Comparison of ENCODE assay signal across 10 cellular contexts in the genomic region with DNA sequence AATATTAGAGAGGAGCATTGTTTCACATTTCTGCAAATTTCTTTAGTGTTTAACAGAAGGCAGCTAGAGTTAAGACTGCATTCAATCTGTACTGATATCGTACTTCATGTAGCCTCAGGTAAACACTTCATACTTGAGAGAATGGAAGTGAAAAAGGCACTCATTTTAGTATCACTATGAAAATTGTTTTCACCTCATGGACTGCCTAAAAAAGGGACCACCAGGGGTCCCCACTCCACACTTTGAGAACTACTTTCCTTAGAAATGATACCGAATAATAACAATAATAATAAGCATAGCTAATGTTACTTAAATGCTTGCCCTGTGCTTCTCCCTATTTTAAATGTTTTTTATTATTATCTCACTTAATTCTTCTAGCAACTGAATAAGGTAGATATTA.
DNase-seq lines count a peak whose midpoint lies in the region; TF ChIP-seq lines count a peak whose summit lies in the region.
"Had no signal": no experiment of that assay in that cellular context is flagged by ENCODE, and none has a peak within 500 bp of the region (broad histone marks: within the 10 kb centered on the region; RNA-seq: fewer than 3 reads in every experiment).

No MANE protein-coding gene starts in this region.

- H3K9ac ChIP-seq in adipocyte (ENCODE audit: low read length): peak overlapping the region; percentile 15

- H3K4me1 ChIP-seq in adipocyte (ENCODE audit: control insufficient read depth, insufficient read depth, low read length) (peaks cover 9% of the 10 kb centered on the region), stomach (no peaks in the 10 kb centered on the region)

- H3K4me3 ChIP-seq in adipocyte (ENCODE audit: low read length): no peak overlapping the region
- H3K4me3 ChIP-seq in stomach: no peak overlapping the region

- no peaks in the 10 kb centered on the region for H3K36me3 ChIP-seq in adipocyte (ENCODE audit: control insufficient read depth, insufficient read depth, low read length, severe bottlenecking)
- H3K36me3 ChIP-seq in stomach: no peaks in the 10 kb centered on the region

- peaks cover 44% of the 10 kb centered on the region for H3K4me1 Mint-ChIP-seq in HFFc6 (ENCODE audit: low read depth)

- no peak overlapping the region for H3K27ac Mint-ChIP-seq in HFFc6

- TF ChIP-seq CTCF in HFFc6 (IDR thresholded peaks at IDR 0.05): peak; percentile 77
- peak in 2 of 7 experiments; percentile 12 to 18 for TF ChIP-seq CTCF in stomach (IDR thresholded peaks at IDR 0.05)

- no peak overlapping the region for H3K4me3 Mint-ChIP-seq in HFFc6

- no peaks in the 10 kb centered on the region for H3K27me3 Mint-ChIP-seq in HFFc6 (ENCODE audit: insufficient read depth)

- peaks cover 8% of the 10 kb centered on the region for H3K36me3 Mint-ChIP-seq in HFFc6 (ENCODE audit: low read depth)

- H3K9me3 Mint-ChIP-seq in HFFc6: no peaks in the 10 kb centered on the region; the same call in 1 of the 2 replicates

- intact Hi-C loops in stomach (cut with DNase I; ENCODE audit: low total_unique reads): no loop called here

- no peak for TF ChIP-seq EP300 in stomach (IDR thresholded peaks at IDR 0.05)

- peak; percentile 2 for DNase-seq in ACHN
- DNase-seq in HFFc6: no peak
- DNase-seq in adipocyte (ENCODE audit: low read depth): no peak
- DNase-seq in kidney glomerular epithelial cell (lab: John Stamatoyannopoulos, UW): peak; percentile 6
- no peak for DNase-seq in NOMO-1 treated with dmso at 0.1 percent for 144 hours (lab: John Stamatoyannopoulos, UW; ENCODE audit: unreplicated experiment)
- DNase-seq in H4 (ENCODE audit: low spot score): no peak
- DNase-seq in stomach: no peak
- DNase-seq in COLO829 (ENCODE audit: low spot score): no peak
- DNase-seq: activated CD4-positive, alpha-beta T cell treated with anti-CD3 and anti-CD28 coated beads for 48 hours; NCI-H526 treated with DMSO at 0.1 percent for 48 hours had no signal

- H3K27me3 ChIP-seq in adipocyte (replicated peaks; ENCODE audit: control insufficient read depth, insufficient read depth, low read length) (no peaks in the 10 kb centered on the region), stomach (no peaks in the 10 kb centered on the region)

- in situ Hi-C loops in ACHN (cut with HindIII; ENCODE audit: low pct_ligation_motif_present, low pct_unique_long_range_greater_than_20kb, low sequenced_read_pairs): no loop called here

- TF ChIP-seq POLR2A in stomach (IDR thresholded peaks at IDR 0.05): no peak

- WGBS in stomach, 5 donors: 47 to 63% (median 52%) methylated on average over 2 of the region's 2 CpGs

- H3K9me3 ChIP-seq in adipocyte (ENCODE audit: control insufficient read depth, low read length) (no peaks in the 10 kb centered on the region), stomach (no peaks in the 10 kb centered on the region)

- no peak overlapping the region for H3K27ac ChIP-seq in stomach

Comparison
In these comparisons a context has a peak if more than half of its experiments do, and no peak if none do; other contexts are left out.
1. DNase-seq: peak in ACHN (single experiment) and kidney glomerular epithelial cell (single experiment); none in HFFc6 (single experiment), adipocyte (single experiment), NOMO-1 treated with dmso at 0.1 percent for 144 hours (single experiment), H4 (single experiment), stomach (single experiment) and COLO829 (single experiment).